Comparison of ENCODE assay signal across 19 cellular contexts in the genomic region with DNA sequence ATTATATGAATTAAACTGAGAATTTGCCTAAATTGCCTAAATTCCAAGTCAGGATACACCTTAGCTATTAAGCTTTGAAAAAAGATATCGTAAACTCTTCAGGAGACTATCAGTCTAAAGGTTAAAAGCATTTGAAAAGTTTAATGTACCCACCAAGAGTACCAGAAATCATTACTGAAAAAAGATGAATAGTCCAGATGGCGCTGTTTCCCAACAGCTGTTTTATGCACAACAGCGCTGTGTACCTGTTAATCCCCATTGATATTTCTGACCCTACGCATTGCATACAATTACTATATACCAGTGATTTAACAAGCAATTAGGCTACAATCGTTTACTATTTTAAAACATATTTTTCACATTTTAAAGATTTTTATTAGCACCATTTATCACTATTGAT.
DNase-seq lines count a peak whose midpoint lies in the region; ATAC-seq and TF ChIP-seq lines count a peak whose summit lies in the region.
"Had no signal": no experiment of that assay in that cellular context is flagged by ENCODE, and none has a peak within 500 bp of the region (broad histone marks: within the 10 kb centered on the region; RNA-seq: fewer than 3 reads in every experiment).

No MANE protein-coding gene starts in this region.

- no peak overlapping the region for H4K91ac ChIP-seq in H9 (ENCODE audit: insufficient read length, low read depth, low read length)

- no peak overlapping the region for H3K27ac Mint-ChIP-seq in H9
- H3K27ac Mint-ChIP-seq in Caco-2 (ENCODE audit: unreplicated experiment): no peak overlapping the region
- H3K27ac Mint-ChIP-seq: activated CD4-positive, alpha-beta memory T cell treated with anti-CD3 and anti-CD28 coated beads for 36 hours; activated naive CD8-positive, alpha-beta T cell treated with anti-CD3 and anti-CD28 coated beads, Interleukin-2, amount 50 U/mL, for 24 hours; activated T-cell treated with anti-CD3 and anti-CD28 coated beads, Interleukin-2, amount 50 U/mL, for 72 hours; nephron progenitor cell; stimulated activated naive B cell treated with anti-CD40 and anti-IgM and Interleukin-4, amounts not matched to agents 10 μg/mL and 1 μg/mL and 100 μg/mL, for 72 hours had no signal

- no peaks in the 10 kb centered on the region for H3K9me3 Mint-ChIP-seq in H9
- no peaks in the 10 kb centered on the region for H3K9me3 Mint-ChIP-seq in Caco-2 (ENCODE audit: unreplicated experiment)
- H3K9me3 Mint-ChIP-seq: activated CD4-positive, alpha-beta memory T cell treated with anti-CD3 and anti-CD28 coated beads for 36 hours; activated naive CD8-positive, alpha-beta T cell treated with anti-CD3 and anti-CD28 coated beads, Interleukin-2, amount 50 U/mL, for 24 hours; nephron progenitor cell; stimulated activated naive B cell treated with anti-CD40 and anti-IgM and Interleukin-4, amounts not matched to agents 10 μg/mL and 1 μg/mL and 100 μg/mL, for 72 hours had no signal

- no peaks in the 10 kb centered on the region for H3K27me3 ChIP-seq in H9 (ENCODE audit: insufficient read depth, low read length)
- H3K27me3 ChIP-seq in Caco-2 (replicated peaks; ENCODE audit: control insufficient read depth, insufficient read depth, low read length): no peaks in the 10 kb centered on the region
- no peaks in the 10 kb centered on the region for H3K27me3 ChIP-seq in brain microvascular endothelial cell (replicated peaks)
- H3K27me3 ChIP-seq: cardiac muscle cell, tibial artery had no signal

- H3K36me3 ChIP-seq in Caco-2 (ENCODE audit: control insufficient read depth, insufficient read depth, low read length) (no peaks in the 10 kb centered on the region), brain microvascular endothelial cell (replicated peaks) (no peaks in the 10 kb centered on the region)
- H3K36me3 ChIP-seq: cardiac muscle cell, tibial artery had no signal

- H4K20me1 ChIP-seq in H9 (ENCODE audit: control insufficient read depth, insufficient read depth, insufficient read length): no peaks in the 10 kb centered on the region

- H3K4me1 Mint-ChIP-seq in H9: peaks cover 12 to 26% of the 10 kb centered on the region in 2 experiments
- H3K4me1 Mint-ChIP-seq in Caco-2 (ENCODE audit: low read depth, unreplicated experiment): peaks cover 17% of the 10 kb centered on the region
- H3K4me1 Mint-ChIP-seq: activated naive CD8-positive, alpha-beta T cell treated with anti-CD3 and anti-CD28 coated beads, Interleukin-2, amount 50 U/mL, for 24 hours; stimulated activated naive B cell treated with anti-CD40 and anti-IgM and Interleukin-4, amounts not matched to agents 10 μg/mL and 1 μg/mL and 100 μg/mL, for 72 hours had no signal

- H3K36me3 Mint-ChIP-seq in H9 (ENCODE audit: insufficient read depth in 1 of 3, low read depth in 3 of 3) (no peaks in the 10 kb centered on the region; a peak in 1 of 7 replicates), Caco-2 (ENCODE audit: insufficient read depth, unreplicated experiment) (no peaks in the 10 kb centered on the region)
- H3K36me3 Mint-ChIP-seq: activated CD4-positive, alpha-beta memory T cell treated with anti-CD3 and anti-CD28 coated beads for 36 hours; stimulated activated naive B cell treated with anti-CD40 and anti-IgM and Interleukin-4, amounts not matched to agents 10 μg/mL and 1 μg/mL and 100 μg/mL, for 72 hours had no signal

- H2BK12ac ChIP-seq in H9 (ENCODE audit: insufficient read length, low read depth, low read length): no peak overlapping the region

- H2BK15ac ChIP-seq in H9 (ENCODE audit: low read depth, low read length): no peak overlapping the region

- no peaks in the 10 kb centered on the region for H3K79me2 ChIP-seq in H9 (ENCODE audit: insufficient read depth, low read length)

- H3K4me1 ChIP-seq in H9 (ENCODE audit: insufficient read depth, low read length) (no peaks in the 10 kb centered on the region), Caco-2 (peaks cover 42% of the 10 kb centered on the region)
- H3K4me1 ChIP-seq: tibial artery had no signal

- no peak overlapping the region for H3K4me2 ChIP-seq in H9 (ENCODE audit: insufficient read depth, insufficient read length, low read length)

- no peak overlapping the region for H3K14ac ChIP-seq in H9 (ENCODE audit: insufficient read depth, low read length)

- H3K4me3 ChIP-seq in AG09309 (ENCODE audit: control insufficient read depth, low read depth, low read length): no peak overlapping the region
- no peak overlapping the region for H3K4me3 ChIP-seq in epithelial cell of esophagus (ENCODE audit: low read length)
- H3K4me3 ChIP-seq in Caco-2 (ENCODE audit: low read depth, low read length): no peak overlapping the region
- no peak overlapping the region for H3K4me3 ChIP-seq in brain microvascular endothelial cell (ENCODE audit: low read depth, low read length)
- no peak overlapping the region for H3K4me3 ChIP-seq in coronary artery
- H3K4me3 ChIP-seq: cardiac muscle cell, tibial artery had no signal

- H4K8ac ChIP-seq in H9 (replicated peaks; ENCODE audit: insufficient read length, low read depth, low read length): no peak overlapping the region

- H3K4ac ChIP-seq in H9 (ENCODE audit: low read depth, low read length): no peak overlapping the region

- H3K4me3 Mint-ChIP-seq in H9: no peak overlapping the region
- H3K4me3 Mint-ChIP-seq in Caco-2 (ENCODE audit: unreplicated experiment): no peak overlapping the region
- H3K4me3 Mint-ChIP-seq: activated CD4-positive, alpha-beta memory T cell treated with anti-CD3 and anti-CD28 coated beads for 36 hours; activated naive CD8-positive, alpha-beta T cell treated with anti-CD3 and anti-CD28 coated beads, Interleukin-2, amount 50 U/mL, for 24 hours; activated T-cell treated with anti-CD3 and anti-CD28 coated beads, Interleukin-2, amount 50 U/mL, for 72 hours; nephron progenitor cell; stimulated activated naive B cell treated with anti-CD40 and anti-IgM and Interleukin-4, amounts not matched to agents 10 μg/mL and 1 μg/mL and 100 μg/mL, for 72 hours had no signal

- H2BK20ac ChIP-seq in H9 (ENCODE audit: low read depth, low read length, poor library complexity, severe bottlenecking): no peak overlapping the region

- 100% methylated on average over 2 of the region's 5 CpGs for WGBS in H9 (ENCODE audit: extremely low coverage, insufficient read length, low lambda C conversion rate)

- H2BK5ac ChIP-seq in H9 (ENCODE audit: insufficient read length, low read length): no peak overlapping the region

- TF ChIP-seq CTCF in AG09309 (IDR thresholded peaks at IDR 0.05; ENCODE audit: control insufficient read depth, insufficient read depth, low read depth, low read length, missing control alignments) (peak; percentile 10), H9 (conservative IDR thresholded peaks at IDR 0.05) (peak; percentile 41; the same call in 2 of the 3 replicates), epithelial cell of esophagus (IDR thresholded peaks at IDR 0.05; ENCODE audit: insufficient read depth, low read depth, low read length, missing control alignments) (no peak), Caco-2 (IDR thresholded peaks at IDR 0.05; ENCODE audit: insufficient read depth in 1 of 2, low read depth in 1 of 2, low read length in 1 of 2, severe bottlenecking in 1 of 2, unreplicated experiment in 1 of 2) (peak in 1 of 2 experiments; percentile 27), brain microvascular endothelial cell (IDR thresholded peaks at IDR 0.05; ENCODE audit: low read depth, low read length, missing control alignments) (no peak), coronary artery (IDR thresholded peaks at IDR 0.05) (no peak)

- H2AFZ ChIP-seq in H9 (ENCODE audit: low read length): no peak overlapping the region

- POLR2A ChIA-PET in Caco-2 (lab: Charles Lee): no interaction called here

- H3K23me2 ChIP-seq in H9 (ENCODE audit: insufficient read length, low read depth, low read length, poor library complexity, severe bottlenecking): no peaks in the 10 kb centered on the region

- in situ Hi-C loops in brain microvascular endothelial cell (cut with HindIII; ENCODE audit: low pct_ligation_motif_present, low sequenced_read_pairs): no loop called here

- H3K9me3 ChIP-seq in H9 (ENCODE audit: control insufficient read depth, low read depth, low read length): no peaks in the 10 kb centered on the region
- H3K9me3 ChIP-seq in Caco-2: no peaks in the 10 kb centered on the region
- H3K9me3 ChIP-seq: tibial artery had no signal

- H3K56ac ChIP-seq in H9 (ENCODE audit: insufficient read length, low read depth, low read length): no peak overlapping the region

- H2BK120ac ChIP-seq in H9 (ENCODE audit: low read depth, low read length, poor library complexity, severe bottlenecking): no peak overlapping the region

- no TSS peak for BruUV-seq in Caco-2 (replicated peaks; lab: Mats Ljungman, UMichigan)

- H3K79me1 ChIP-seq in H9 (ENCODE audit: insufficient read depth, low read depth, low read length, poor library complexity, severe bottlenecking): no peaks in the 10 kb centered on the region

- no peak for DNase-seq in AG09309 (ENCODE audit: low read depth)
- DNase-seq in H9: no peak
- DNase-seq in NCI-H748 treated with DMSO at 0.1 percent for 48 hours (lab: John Stamatoyannopoulos, UW): peak; percentile 13
- DNase-seq in epithelial cell of esophagus (ENCODE audit: low read depth): peak; percentile 5
- no peak for DNase-seq in Caco-2
- no peak for DNase-seq in brain microvascular endothelial cell
- DNase-seq in coronary artery (ENCODE audit: low spot score): no peak
- DNase-seq: activated CD4-positive, alpha-beta memory T cell treated with anti-CD3 and anti-CD28 coated beads for 36 hours; activated naive CD8-positive, alpha-beta T cell treated with anti-CD3 and anti-CD28 coated beads, Interleukin-2, amount 50 U/mL, for 24 hours; activated T-cell treated with anti-CD3 and anti-CD28 coated beads, Interleukin-2, amount 50 U/mL, for 72 hours; effector CD8-positive, alpha-beta T cell; Karpas-422; NCI-H1436; nephron progenitor cell; RPMI8226; stimulated activated naive B cell treated with anti-CD40 and anti-IgM and Interleukin-4, amounts not matched to agents 10 μg/mL and 1 μg/mL and 100 μg/mL, for 72 hours; tibial artery had no signal

- H3K23ac ChIP-seq in H9 (ENCODE audit: insufficient read length, low read depth, low read length): no peak overlapping the region

- no peak overlapping the region for H3K18ac ChIP-seq in H9 (ENCODE audit: insufficient read length, low read depth, low read length)

- no peak overlapping the region for H4K5ac ChIP-seq in H9 (ENCODE audit: insufficient read length, low read depth, low read length)

- no peak overlapping the region for H3T11ph ChIP-seq in H9 (ENCODE audit: low read length)

- ATAC-seq in GM21515 (IDR thresholded peaks at IDR 0.05; ENCODE audit: unreplicated experiment): no peak
- ATAC-seq: activated naive CD8-positive, alpha-beta T cell treated with anti-CD3 and anti-CD28 coated beads, Interleukin-2, amount 50 U/mL, for 24 hours; activated T-cell treated with anti-CD3 and anti-CD28 coated beads, Interleukin-2, amount 50 U/mL, for 72 hours; stimulated activated naive B cell treated with anti-CD40 and anti-IgM and Interleukin-4, amounts not matched to agents 10 μg/mL and 1 μg/mL and 100 μg/mL, for 72 hours had no signal

- no peak overlapping the region for H2AK5ac ChIP-seq in H9 (ENCODE audit: insufficient read length, low read length)

- H3K27ac ChIP-seq in H9 (ENCODE audit: insufficient read length, low read depth, low read length): no peak overlapping the region
- H3K27ac ChIP-seq in brain microvascular endothelial cell: no peak overlapping the region
- H3K27ac ChIP-seq in coronary artery: no peak overlapping the region
- H3K27ac ChIP-seq: cardiac muscle cell, tibial artery had no signal

- no peak overlapping the region for H3K9ac ChIP-seq in H9 (ENCODE audit: extremely low read depth, insufficient read length, low read length)

- H3K27me3 Mint-ChIP-seq in H9 (ENCODE audit: low read depth) (no peaks in the 10 kb centered on the region), Caco-2 (ENCODE audit: insufficient read depth, unreplicated experiment) (peaks cover 10% of the 10 kb centered on the region)
- H3K27me3 Mint-ChIP-seq: activated CD4-positive, alpha-beta memory T cell treated with anti-CD3 and anti-CD28 coated beads for 36 hours; activated naive CD8-positive, alpha-beta T cell treated with anti-CD3 and anti-CD28 coated beads, Interleukin-2, amount 50 U/mL, for 24 hours; stimulated activated naive B cell treated with anti-CD40 and anti-IgM and Interleukin-4, amounts not matched to agents 10 μg/mL and 1 μg/mL and 100 μg/mL, for 72 hours had no signal

- CTCF ChIA-PET in Caco-2 (lab: Charles Lee): no interaction called here

- intact Hi-C loops in Caco-2 (cut with micrococcal nuclease; ENCODE audit: unreplicated experiment): loop anchor here (5.0 to 10.0 kb wide), 2 partner anchors 121 to 228 kb away; no protein-coding TSS in a partner anchor

Comparison
In these comparisons a context has a peak if more than half of its experiments do, and no peak if none do; other contexts are left out.
1. DNase-seq: peak in NCI-H748 treated with DMSO at 0.1 percent for 48 hours (single experiment) and epithelial cell of esophagus (single experiment); none in AG09309 (single experiment), H9 (single experiment), Caco-2 (0 of 2), brain microvascular endothelial cell (single experiment) and coronary artery (single experiment).
2. CTCF ChIP-seq: peak in AG09309 (single experiment) and H9 (single experiment); none in epithelial cell of esophagus (single experiment), brain microvascular endothelial cell (single experiment) and coronary artery (single experiment).